In the genomic region with DNA sequence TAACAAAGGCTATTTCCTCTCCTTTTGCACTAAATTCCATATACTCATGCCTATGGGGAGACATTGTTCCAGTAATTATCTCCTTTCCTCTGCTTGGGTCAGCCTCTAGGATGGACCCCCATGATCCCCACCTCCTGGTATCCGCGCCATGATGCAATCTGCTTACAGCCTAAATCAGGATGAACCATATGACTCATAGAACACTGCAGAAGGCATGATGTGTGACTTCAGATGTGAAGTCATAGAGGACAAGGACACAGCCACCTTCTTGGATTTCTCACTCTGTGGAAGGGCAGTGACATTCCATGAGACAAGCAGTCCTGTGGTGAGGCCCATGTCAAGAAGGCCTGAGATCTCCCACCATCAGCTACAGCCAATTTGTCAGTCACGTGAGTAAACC, we compare ENCODE assay signal across 24 cellular contexts. TPM values are rescaled to one million over a fixed set of nuclear protein-coding genes. Genes with fewer than 3 reads are reported as not detected.
DNase-seq lines count a peak whose midpoint lies in the region; ATAC-seq, FAIRE-seq and TF ChIP-seq lines count a peak whose summit lies in the region.
"Had no signal": no experiment of that assay in that cellular context is flagged by ENCODE, and none has a peak within 500 bp of the region (broad histone marks: within the 10 kb centered on the region; RNA-seq: fewer than 3 reads in every experiment).

No MANE protein-coding gene starts in this region.

- H3K79me2 ChIP-seq in HepG2 (ENCODE audit: insufficient read depth, low read length) (no peaks in the 10 kb centered on the region), astrocyte (ENCODE audit: insufficient read depth, low read length) (no peaks in the 10 kb centered on the region)

- H3K4me1 ChIP-seq in HepG2 (ENCODE audit: insufficient read depth, low read length) (peaks cover 9% of the 10 kb centered on the region; the same call in 1 of the 2 replicates), right lobe of liver (no peaks in the 10 kb centered on the region), astrocyte (ENCODE audit: insufficient read depth, low read length) (no peaks in the 10 kb centered on the region), endodermal cell (ENCODE audit: control insufficient read depth, insufficient read depth, low read length) (no peaks in the 10 kb centered on the region), HAP-1 (no peaks in the 10 kb centered on the region)
- H3K4me1 ChIP-seq: Caco-2, SJCRH30 had no signal

- H3K4me3 ChIP-seq in HepG2 (replicated peaks in 1 of 3; ENCODE audit: insufficient read depth in 1 of 3, low read depth in 2 of 3, low read length in 3 of 3) (no peak overlapping the region), right lobe of liver (no peak overlapping the region), astrocyte (ENCODE audit: insufficient read depth, low read depth, low read length) (no peak overlapping the region), endodermal cell (ENCODE audit: low read length) (no peak overlapping the region), HAP-1 (no peak overlapping the region)
- H3K4me3 ChIP-seq: GM23248, MG63, SJCRH30 had no signal

- H3K9me3 ChIP-seq in HepG2 (ENCODE audit: low read length) (no peaks in the 10 kb centered on the region), right lobe of liver (no peaks in the 10 kb centered on the region), astrocyte (ENCODE audit: insufficient read depth, low read depth, low read length) (no peaks in the 10 kb centered on the region), endodermal cell (ENCODE audit: control insufficient read depth, low read length) (peaks cover 4% of the 10 kb centered on the region), HAP-1 (no peaks in the 10 kb centered on the region)
- H3K9me3 ChIP-seq: Caco-2, MG63, SJCRH30 had no signal

- H3K36me3 Mint-ChIP-seq in astrocyte (ENCODE audit: low read depth, unreplicated experiment) (peaks cover 2% of the 10 kb centered on the region), endodermal cell (ENCODE audit: low read depth) (no peaks in the 10 kb centered on the region)
- H3K36me3 Mint-ChIP-seq: CD4-positive, CD25-positive, alpha-beta regulatory T cell had no signal

- no peak for TF ChIP-seq RAD21 in HepG2 (CRISPR knock-in tag; IDR thresholded peaks at IDR 0.05)

- 100% methylated on average over 3 of the region's 3 CpGs for WGBS in HepG2 (ENCODE audit: low lambda C conversion rate)
- WGBS in right lobe of liver (ENCODE audit: insufficient coverage, low coverage, low lambda C conversion rate, missing lambda C conversion rate) = 88% methylated on average over 2 of the region's 3 CpGs
- WGBS in endodermal cell (ENCODE audit: insufficient coverage in 1 of 2, insufficient read length in 1 of 2), 2 experiments = 86 to 87% methylated on average over 2 to 3 of the region's 3 CpGs

- H3K4me2 ChIP-seq in HepG2 (ENCODE audit: low read depth, low read length) = no peak overlapping the region
- no peak overlapping the region for H3K4me2 ChIP-seq in astrocyte (ENCODE audit: low read length)

- no peaks in the 10 kb centered on the region for H3K9me3 Mint-ChIP-seq in astrocyte (ENCODE audit: unreplicated experiment)
- peaks cover 3% of the 10 kb centered on the region for H3K9me3 Mint-ChIP-seq in endodermal cell
- H3K9me3 Mint-ChIP-seq: HFFc6 had no signal

- POLR2A ChIA-PET in HepG2 (lab: Yijun Ruan, JAX) = no interaction called here

- CTCF ChIA-PET in HepG2 (lab: Yijun Ruan, JAX; ENCODE audit: low intra/inter-chr PET ratio, low total read pairs) = no interaction called here

- in situ Hi-C loops in HepG2 (cut with HindIII; ENCODE audit: extremely low pct_ligation_motif_present, low pct_unique_long_range_greater_than_20kb) (no loop called here), HAP-1 (cut with MboI; ENCODE audit: low sequenced_read_pairs) (no loop called here)

- H3K9ac ChIP-seq in HepG2 (ENCODE audit: insufficient read depth, low read depth, low read length) (no peak overlapping the region), astrocyte (ENCODE audit: low read length) (no peak overlapping the region), endodermal cell (ENCODE audit: extremely low read depth, low read length, poor library complexity, severe bottlenecking) (no peak overlapping the region)
- H3K9ac ChIP-seq: GM23248 had no signal

- H4K20me1 ChIP-seq in HepG2 (ENCODE audit: insufficient read depth, low read length) (no peaks in the 10 kb centered on the region), astrocyte (ENCODE audit: insufficient read depth, low read length) (no peaks in the 10 kb centered on the region)

- no peaks in the 10 kb centered on the region for H3K27me3 ChIP-seq in HepG2 (ENCODE audit: control insufficient read depth in 1 of 2, insufficient read depth in 2 of 2, low read length in 2 of 2)
- H3K27me3 ChIP-seq in right lobe of liver = no peaks in the 10 kb centered on the region
- no peaks in the 10 kb centered on the region for H3K27me3 ChIP-seq in astrocyte (ENCODE audit: insufficient read depth, low read length)
- H3K27me3 ChIP-seq in endodermal cell (ENCODE audit: control insufficient read depth, insufficient read depth, low read length, poor library complexity, severe bottlenecking) = no peaks in the 10 kb centered on the region
- H3K27me3 ChIP-seq in HAP-1 (ENCODE audit: low read depth) = 0 out of 2 replicates have a peak, but pooled peaks cover 2% of the 10 kb centered on the region
- H3K27me3 ChIP-seq: SJCRH30 had no signal

- H3K27ac ChIP-seq in HepG2 (ENCODE audit: extremely low read length, insufficient read depth, low read length) (no peak overlapping the region), right lobe of liver (no peak overlapping the region), astrocyte (ENCODE audit: low read depth, low read length) (no peak overlapping the region), endodermal cell (ENCODE audit: low read depth, low read length) (no peak overlapping the region)
- H3K27ac ChIP-seq: GM23248, HL-60, SJCRH30 had no signal

- TF ChIP-seq CTCF in HepG2 (CRISPR knock-in tag; IDR thresholded peaks at IDR 0.05) (no peak), right lobe of liver (IDR thresholded peaks at IDR 0.05) (no peak), astrocyte (IDR thresholded peaks at IDR 0.05; ENCODE audit: insufficient read depth, low read depth, low read length) (no peak), endodermal cell (conservative IDR thresholded peaks at IDR 0.05) (no peak)

- peaks cover 9% of the 10 kb centered on the region for H3K4me1 Mint-ChIP-seq in astrocyte (ENCODE audit: low read depth, unreplicated experiment)
- H3K4me1 Mint-ChIP-seq in endodermal cell = peaks cover 7% of the 10 kb centered on the region
- H3K4me1 Mint-ChIP-seq: B cell; CD4-positive, CD25-positive, alpha-beta regulatory T cell had no signal

- DNase-seq in HepG2 (ENCODE audit: low spot score) = no peak
- no peak for DNase-seq in right lobe of liver
- DNase-seq in astrocyte (ENCODE audit: low read depth) = no peak
- DNase-seq in endodermal cell = no peak
- no peak for DNase-seq in HAP-1 (ENCODE audit: low spot score in 2 of 2)
- no peak for DNase-seq in NCI-H1105 treated with DMSO at 0.1 percent for 48 hours (lab: John Stamatoyannopoulos, UW)
- no peak for DNase-seq in stimulated activated CD4-positive, alpha-beta T cell treated with anti-CD3 and anti-CD28 coated beads, Interleukin-4, amount 100 ng/mL, for 24 hours
- DNase-seq: Caco-2; CD4-positive, CD25-positive, alpha-beta regulatory T cell; GM23248; HFFc6; Kasumi-1; MG63; NCI-H187 treated with DMSO at 0.1 percent for 48 hours; NCI-H226; NCI-H524; NCI-H82; SJCRH30 had no signal

- H3K36me3 ChIP-seq in HepG2 (replicated peaks in 1 of 2; ENCODE audit: control insufficient read depth in 1 of 2, insufficient read depth in 2 of 2, low read length in 2 of 2) (peaks cover 4 to 9% of the 10 kb centered on the region in 2 experiments; a peak in 4 of 5 replicates), right lobe of liver (no peaks in the 10 kb centered on the region), astrocyte (ENCODE audit: insufficient read depth, low read length) (no peaks in the 10 kb centered on the region), endodermal cell (ENCODE audit: control insufficient read depth, insufficient read depth, low read length) (no peaks in the 10 kb centered on the region), HAP-1 (replicated peaks) (no peaks in the 10 kb centered on the region)
- H3K36me3 ChIP-seq: MG63, SJCRH30 had no signal

- H2AFZ ChIP-seq in HepG2 (ENCODE audit: low read length) (no peak overlapping the region), astrocyte (ENCODE audit: low read depth, low read length) (no peak overlapping the region)
- H2AFZ ChIP-seq: GM23248 had no signal

- TF ChIP-seq EP300 in HepG2 (IDR thresholded peaks at IDR 0.05; ENCODE audit: low read depth in 2 of 2, low read length in 2 of 2) (no peak), HepG2 (CRISPR knock-in tag; IDR thresholded peaks at IDR 0.05; ENCODE audit: borderline replicate concordance) (no peak)

- ATAC-seq in HepG2 (no peak), right lobe of liver (no peak), GM21529 (IDR thresholded peaks at IDR 0.05; ENCODE audit: unreplicated experiment) (no peak)

- no TSS peak for BruUV-seq in HepG2 (replicated peaks; lab: Mats Ljungman, UMichigan)

- no peak for FAIRE-seq in HepG2 (lab: Jason Lieb, UNC)
- no peak for FAIRE-seq in astrocyte (lab: Jason Lieb, UNC)
- FAIRE-seq: G401.6 had no signal

- H3K27me3 Mint-ChIP-seq in astrocyte (ENCODE audit: low read depth, unreplicated experiment) (no peaks in the 10 kb centered on the region), endodermal cell (ENCODE audit: insufficient read depth) (no peaks in the 10 kb centered on the region)
- H3K27me3 Mint-ChIP-seq: CD4-positive, CD25-positive, alpha-beta regulatory T cell; IgD-negative memory B cell had no signal

- intact Hi-C loops in HepG2 (cut with micrococcal nuclease; ENCODE audit: unreplicated experiment) = no loop called here
- intact Hi-C loops in right lobe of liver (cut with DNase I) = no loop called here

- H3K4me3 Mint-ChIP-seq in astrocyte (ENCODE audit: unreplicated experiment) (no peak overlapping the region), endodermal cell (no peak overlapping the region)
- H3K4me3 Mint-ChIP-seq: B cell; CD4-positive, CD25-positive, alpha-beta regulatory T cell; HFFc6; IgD-negative memory B cell had no signal

- TF ChIP-seq POLR2A in HepG2 (IDR thresholded peaks at IDR 0.05; ENCODE audit: insufficient read depth in 1 of 2, low read depth in 2 of 2, low read length in 2 of 2) (no peak), right lobe of liver (IDR thresholded peaks at IDR 0.05) (no peak)

- H3K27ac Mint-ChIP-seq in astrocyte (ENCODE audit: unreplicated experiment) (peak overlapping the region; percentile 15), endodermal cell (peak overlapping the region; percentile 5)
- H3K27ac Mint-ChIP-seq: B cell; CD4-positive, CD25-positive, alpha-beta regulatory T cell; HFFc6; IgD-negative memory B cell had no signal

RNA-seq across cellular contexts. Expression of gene TMEM144, which starts 9.0 kb away (rescaled TPM):
- total RNA-seq in HepG2 (2016; rRNA removed; fragmentation: Illumina TruSeq; extraction: Trizol) = 10.5 and 12.3 TPM in 2 replicates
- 3.9 and 4.8 TPM in 2 replicates for total RNA-seq in HepG2 (2016; cell fraction: cytosol; rRNA removed; fragmentation: Illumina TruSeq; extraction: Trizol; ENCODE audit: low read depth)
- total RNA-seq in HepG2 (2016; cell fraction: insoluble cytoplasmic fraction; rRNA removed; fragmentation: Illumina TruSeq; extraction: Trizol) = 10.6 and 15.0 TPM in 2 replicates
- total RNA-seq in HepG2 (2016; cell fraction: membrane; rRNA removed; fragmentation: Illumina TruSeq; extraction: Trizol) = 7.6 and 7.7 TPM in 2 replicates
- total RNA-seq in HepG2 (2016; cell fraction: nucleus; rRNA removed; fragmentation: Illumina TruSeq; extraction: Trizol) = 29.5 and 33.6 TPM in 2 replicates
- 10.6 and 10.9 TPM in 2 replicates for polyA plus RNA-seq in HepG2 (2011; rRNA removed)
- polyA plus RNA-seq in HepG2 (2011; cell fraction: cytosol; rRNA removed) = 3.2 and 4.2 TPM in 2 replicates
- 17.3 and 21.4 TPM in 2 replicates for polyA plus RNA-seq in HepG2 (2011; cell fraction: nucleus; rRNA removed)
- polyA plus RNA-seq in HepG2 (2012) = 5.2 and 9.3 TPM in 2 replicates
- 1.2 and 2.4 TPM in 2 replicates for polyA plus RNA-seq in HepG2 (2016; cell fraction: cytosol; fragmentation: Illumina TruSeq; extraction: Trizol; ENCODE audit: low read depth)
- polyA plus RNA-seq in HepG2 (2016; cell fraction: insoluble cytoplasmic fraction; fragmentation: Illumina TruSeq; extraction: Trizol; ENCODE audit: low read depth) = 7.1 and 8.5 TPM in 2 replicates
- polyA plus RNA-seq in HepG2 (2016; cell fraction: membrane; fragmentation: Illumina TruSeq; extraction: Trizol; ENCODE audit: low read depth) = 3.7 and 4.8 TPM in 2 replicates
- 35.6 and 36.7 TPM in 2 replicates for polyA plus RNA-seq in HepG2 (2016; cell fraction: nucleus; fragmentation: Illumina TruSeq; extraction: Trizol; ENCODE audit: insufficient read depth, low read depth)
- 2.2 and 19.2 TPM in 2 replicates for polyA minus RNA-seq in HepG2 (2011; rRNA and poly(A)+ RNA removed; ENCODE audit: low replicate concordance)
- polyA minus RNA-seq in HepG2 (2011; cell fraction: cytosol; rRNA and poly(A)+ RNA removed) = 9.4 and 10.4 TPM in 2 replicates
- polyA minus RNA-seq in HepG2 (2011; cell fraction: nucleus; rRNA and poly(A)+ RNA removed) = 77.5 and 78.0 TPM in 2 replicates
- total RNA-seq in right lobe of liver = 1 to 10 TPM; 1.3 to 6.7 (median 2.1) TPM
- total RNA-seq in astrocyte = 5.6 and 7.6 TPM in 2 replicates
- total RNA-seq in endodermal cell = 10 to 100 TPM; 10.6 to 20.3 TPM
- polyA plus RNA-seq in endodermal cell (2013, experiment 1 of 2) = 4.0 TPM
- 4.2 TPM for polyA plus RNA-seq in endodermal cell (2013, experiment 2 of 2)
- total RNA-seq: CD4-positive, CD25-positive, alpha-beta regulatory T cell; HT1080 had no signal
- polyA plus RNA-seq: CD4-positive, CD25-positive, alpha-beta regulatory T cell; IgD-negative memory B cell had no signal

RNA-seq across cellular contexts. Expression of gene GASK1B, which starts 28.5 kb away (rescaled TPM):
- total RNA-seq in HepG2 (2016; rRNA removed; fragmentation: Illumina TruSeq; extraction: Trizol) = 40.4 and 50.0 TPM in 2 replicates
- 2.5 and 3.1 TPM in 2 replicates for total RNA-seq in HepG2 (2016; cell fraction: cytosol; rRNA removed; fragmentation: Illumina TruSeq; extraction: Trizol; ENCODE audit: low read depth)
- total RNA-seq in HepG2 (2016; cell fraction: insoluble cytoplasmic fraction; rRNA removed; fragmentation: Illumina TruSeq; extraction: Trizol) = 35.3 and 52.8 TPM in 2 replicates
- total RNA-seq in HepG2 (2016; cell fraction: membrane; rRNA removed; fragmentation: Illumina TruSeq; extraction: Trizol) = 13.1 and 13.2 TPM in 2 replicates
- 56.3 and 57.2 TPM in 2 replicates for total RNA-seq in HepG2 (2016; cell fraction: nucleus; rRNA removed; fragmentation: Illumina TruSeq; extraction: Trizol)
- polyA plus RNA-seq in HepG2 (2011; rRNA removed) = 23.0 and 29.1 TPM in 2 replicates
- polyA plus RNA-seq in HepG2 (2011; cell fraction: cytosol; rRNA removed) = 16.9 and 19.4 TPM in 2 replicates
- polyA plus RNA-seq in HepG2 (2011; cell fraction: nucleus; rRNA removed) = 20.4 and 23.5 TPM in 2 replicates
- polyA plus RNA-seq in HepG2 (2012) = 24.3 and 25.1 TPM in 2 replicates
- polyA plus RNA-seq in HepG2 (2016; cell fraction: cytosol; fragmentation: Illumina TruSeq; extraction: Trizol; ENCODE audit: low read depth) = 1.6 and 1.7 TPM in 2 replicates
- 38.9 and 44.5 TPM in 2 replicates for polyA plus RNA-seq in HepG2 (2016; cell fraction: insoluble cytoplasmic fraction; fragmentation: Illumina TruSeq; extraction: Trizol; ENCODE audit: low read depth)
- 5.1 and 6.2 TPM in 2 replicates for polyA plus RNA-seq in HepG2 (2016; cell fraction: membrane; fragmentation: Illumina TruSeq; extraction: Trizol; ENCODE audit: low read depth)
- 47.6 and 48.5 TPM in 2 replicates for polyA plus RNA-seq in HepG2 (2016; cell fraction: nucleus; fragmentation: Illumina TruSeq; extraction: Trizol; ENCODE audit: insufficient read depth, low read depth)
- polyA minus RNA-seq in HepG2 (2011; rRNA and poly(A)+ RNA removed; ENCODE audit: low replicate concordance) = 0.05 and 56.5 TPM in 2 replicates
- polyA minus RNA-seq in HepG2 (2011; cell fraction: cytosol; rRNA and poly(A)+ RNA removed) = 51.6 and 55.0 TPM in 2 replicates
- polyA minus RNA-seq in HepG2 (2011; cell fraction: nucleus; rRNA and poly(A)+ RNA removed) = 104 and 111 TPM in 2 replicates
- 1 to 10 TPM; 2.7 to 7.0 (median 4.1) TPM for total RNA-seq in right lobe of liver
- total RNA-seq in astrocyte = 25.8 and 34.2 TPM in 2 replicates
- total RNA-seq in endodermal cell = 1 to 10 TPM; 2.3 to 4.4 TPM
- polyA plus RNA-seq in endodermal cell (2013, experiment 1 of 2) = 8.7 TPM
- polyA plus RNA-seq in endodermal cell (2013, experiment 2 of 2) = 11.1 TPM
- total RNA-seq: CD4-positive, CD25-positive, alpha-beta regulatory T cell had no signal
- polyA plus RNA-seq: CD4-positive, CD25-positive, alpha-beta regulatory T cell had no signal
